ENCODE assay signal across 1 cellular context in the genomic region with DNA sequence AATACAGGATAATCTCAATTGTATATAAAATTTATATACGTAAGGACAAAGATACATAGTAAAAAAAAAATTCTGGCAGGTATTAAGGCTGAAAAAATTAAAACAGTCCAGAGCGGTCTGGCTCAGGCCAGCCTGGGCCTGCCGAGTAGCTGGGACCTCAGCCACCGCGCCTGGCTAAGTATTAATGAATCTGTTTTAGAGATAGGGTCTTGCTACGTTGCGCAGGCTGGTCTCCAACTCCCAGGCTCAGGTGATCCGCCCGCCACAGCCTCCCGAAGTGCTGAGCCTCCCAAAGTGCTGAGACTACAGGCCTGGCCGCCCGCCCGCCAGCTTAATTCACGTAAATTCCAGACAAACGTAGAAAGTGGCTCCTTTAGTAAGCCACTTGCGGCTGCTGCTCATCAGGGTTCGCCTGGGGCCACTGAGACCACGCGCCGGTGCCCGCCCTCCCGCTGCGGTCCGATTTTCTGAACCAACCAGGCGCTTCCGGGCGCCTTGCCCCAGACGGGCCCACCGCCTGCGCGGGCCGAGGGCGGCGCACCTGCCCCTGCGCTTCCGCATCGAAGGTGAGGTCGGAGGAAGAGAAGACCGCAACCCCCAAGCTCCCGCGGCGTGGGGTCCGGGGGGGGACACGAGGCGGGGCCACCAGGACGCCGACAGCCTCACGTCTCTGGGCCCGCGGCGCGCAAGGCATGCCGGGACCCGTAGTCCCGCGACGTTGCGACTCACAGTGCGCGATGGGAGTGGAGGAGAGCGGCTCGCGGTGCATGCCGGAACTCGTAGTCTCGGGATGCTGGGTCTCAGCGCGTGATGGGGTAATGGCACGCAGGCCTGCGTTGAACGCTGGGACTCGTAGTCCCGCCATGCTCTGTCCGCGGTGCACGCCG.
A peak's percentile ranks its signal among the peaks of the same experiment; 100 is the strongest.
TF ChIP-seq lines count a peak whose summit lies in the region.

No MANE protein-coding gene starts in this region.

TF ChIP-seq in HepG2, 621 proteins besides CTCF, POLR2A, EP300 and RAD21 (continued from another document and continues in another):
- TF ChIP-seq, protein P1, sequence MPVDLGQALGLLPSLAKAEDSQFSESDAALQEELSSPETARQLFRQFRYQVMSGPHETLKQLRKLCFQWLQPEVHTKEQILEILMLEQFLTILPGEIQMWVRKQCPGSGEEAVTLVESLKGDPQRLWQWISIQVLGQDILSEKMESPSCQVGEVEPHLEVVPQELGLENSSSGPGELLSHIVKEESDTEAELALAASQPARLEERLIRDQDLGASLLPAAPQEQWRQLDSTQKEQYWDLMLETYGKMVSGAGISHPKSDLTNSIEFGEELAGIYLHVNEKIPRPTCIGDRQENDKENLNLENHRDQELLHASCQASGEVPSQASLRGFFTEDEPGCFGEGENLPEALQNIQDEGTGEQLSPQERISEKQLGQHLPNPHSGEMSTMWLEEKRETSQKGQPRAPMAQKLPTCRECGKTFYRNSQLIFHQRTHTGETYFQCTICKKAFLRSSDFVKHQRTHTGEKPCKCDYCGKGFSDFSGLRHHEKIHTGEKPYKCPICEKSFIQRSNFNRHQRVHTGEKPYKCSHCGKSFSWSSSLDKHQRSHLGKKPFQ (CRISPR knock-in tag; IDR thresholded peaks at IDR 0.05; ENCODE audit: insufficient replicate concordance): peak; percentile 80
- TF ChIP-seq ZNF382 (CRISPR knock-in tag; IDR thresholded peaks at IDR 0.05; ENCODE audit: borderline replicate concordance) (no peak), RFX3 (CRISPR knock-in tag; IDR thresholded peaks at IDR 0.05) (no peak), ZNF468 (CRISPR knock-in tag; IDR thresholded peaks at IDR 0.05) (no peak), ZNF569 (CRISPR knock-in tag; IDR thresholded peaks at IDR 0.05; ENCODE audit: borderline replicate concordance) (no peak), ZBTB1 (CRISPR knock-in tag; IDR thresholded peaks at IDR 0.05; ENCODE audit: borderline replicate concordance) (peak; percentile 75; the same call in 1 of the 2 replicates), SRF (IDR thresholded peaks at IDR 0.05; ENCODE audit: low read depth, low read length) (no peak), ZNF292 (CRISPR knock-in tag; IDR thresholded peaks at IDR 0.05; ENCODE audit: borderline replicate concordance, low read depth) (no peak), FOXK1 (CRISPR knock-in tag; IDR thresholded peaks at IDR 0.05; ENCODE audit: borderline replicate concordance, low read depth) (peak; percentile 93; the same call in 1 of the 2 replicates), POLR2G (IDR thresholded peaks at IDR 0.05; ENCODE audit: low read depth, low read length) (peak; percentile 91), RORA (CRISPR knock-in tag; IDR thresholded peaks at IDR 0.05) (no peak), ZNF136 (CRISPR knock-in tag; IDR thresholded peaks at IDR 0.05; ENCODE audit: low read depth) (0 out of 2 replicates have a peak, but pooled peaks have one; percentile 60), ZBTB8A (CRISPR knock-in tag; IDR thresholded peaks at IDR 0.05; ENCODE audit: borderline replicate concordance, low read depth) (no peak; the same call in 1 of the 2 replicates), AGO1 (IDR thresholded peaks at IDR 0.05; ENCODE audit: low read depth, low read length, poor library complexity, severe bottlenecking) (peak; percentile 37), ZNF230 (CRISPR knock-in tag; IDR thresholded peaks at IDR 0.05) (peak; percentile 66), FOXK2 (IDR thresholded peaks at IDR 0.05) (no peak), ZC3H4 (CRISPR knock-in tag; IDR thresholded peaks at IDR 0.05; ENCODE audit: borderline replicate concordance) (peak; percentile 37; the same call in 1 of the 2 replicates), CC2D1A (CRISPR knock-in tag; IDR thresholded peaks at IDR 0.05) (no peak), TCF12 (IDR thresholded peaks at IDR 0.05) (no peak), TCF12 (CRISPR knock-in tag; IDR thresholded peaks at IDR 0.05) (peak; percentile 75), RNF2 (conservative IDR thresholded peaks at IDR 0.05; ENCODE audit: low read depth) (peak; percentile 88; the same call in 1 of the 2 replicates), SP5 (CRISPR knock-in tag; IDR thresholded peaks at IDR 0.05; ENCODE audit: borderline replicate concordance, low read depth) (peak; percentile 87), ZNF253 (CRISPR knock-in tag; IDR thresholded peaks at IDR 0.05; ENCODE audit: borderline replicate concordance) (peak; percentile 53; the same call in 1 of the 2 replicates), ARHGAP35 (CRISPR knock-in tag; IDR thresholded peaks at IDR 0.05; ENCODE audit: borderline replicate concordance) (peak; percentile 91), BORCS8-MEF2B (CRISPR knock-in tag; IDR thresholded peaks at IDR 0.05) (peak; percentile 60), NFIC (IDR thresholded peaks at IDR 0.05; ENCODE audit: low read length) (no peak), MEIS1 (CRISPR knock-in tag; IDR thresholded peaks at IDR 0.05; ENCODE audit: borderline replicate concordance) (peak; percentile 89; the same call in 1 of the 2 replicates)
- TF ChIP-seq, protein P2, sequence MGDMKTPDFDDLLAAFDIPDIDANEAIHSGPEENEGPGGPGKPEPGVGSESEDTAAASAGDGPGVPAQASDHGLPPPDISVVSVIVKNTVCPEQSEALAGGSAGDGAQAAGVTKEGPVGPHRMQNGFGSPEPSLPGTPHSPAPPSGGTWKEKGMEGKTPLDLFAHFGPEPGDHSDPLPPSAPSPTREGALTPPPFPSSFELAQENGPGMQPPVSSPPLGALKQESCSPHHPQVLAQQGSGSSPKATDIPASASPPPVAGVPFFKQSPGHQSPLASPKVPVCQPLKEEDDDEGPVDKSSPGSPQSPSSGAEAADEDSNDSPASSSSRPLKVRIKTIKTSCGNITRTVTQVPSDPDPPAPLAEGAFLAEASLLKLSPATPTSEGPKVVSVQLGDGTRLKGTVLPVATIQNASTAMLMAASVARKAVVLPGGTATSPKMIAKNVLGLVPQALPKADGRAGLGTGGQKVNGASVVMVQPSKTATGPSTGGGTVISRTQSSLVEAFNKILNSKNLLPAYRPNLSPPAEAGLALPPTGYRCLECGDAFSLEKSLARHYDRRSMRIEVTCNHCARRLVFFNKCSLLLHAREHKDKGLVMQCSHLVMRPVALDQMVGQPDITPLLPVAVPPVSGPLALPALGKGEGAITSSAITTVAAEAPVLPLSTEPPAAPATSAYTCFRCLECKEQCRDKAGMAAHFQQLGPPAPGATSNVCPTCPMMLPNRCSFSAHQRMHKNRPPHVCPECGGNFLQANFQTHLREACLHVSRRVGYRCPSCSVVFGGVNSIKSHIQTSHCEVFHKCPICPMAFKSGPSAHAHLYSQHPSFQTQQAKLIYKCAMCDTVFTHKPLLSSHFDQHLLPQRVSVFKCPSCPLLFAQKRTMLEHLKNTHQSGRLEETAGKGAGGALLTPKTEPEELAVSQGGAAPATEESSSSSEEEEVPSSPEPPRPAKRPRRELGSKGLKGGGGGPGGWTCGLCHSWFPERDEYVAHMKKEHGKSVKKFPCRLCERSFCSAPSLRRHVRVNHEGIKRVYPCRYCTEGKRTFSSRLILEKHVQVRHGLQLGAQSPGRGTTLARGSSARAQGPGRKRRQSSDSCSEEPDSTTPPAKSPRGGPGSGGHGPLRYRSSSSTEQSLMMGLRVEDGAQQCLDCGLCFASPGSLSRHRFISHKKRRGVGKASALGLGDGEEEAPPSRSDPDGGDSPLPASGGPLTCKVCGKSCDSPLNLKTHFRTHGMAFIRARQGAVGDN (CRISPR knock-in tag; IDR thresholded peaks at IDR 0.05): peak; percentile 98
- TF ChIP-seq, protein P3, sequence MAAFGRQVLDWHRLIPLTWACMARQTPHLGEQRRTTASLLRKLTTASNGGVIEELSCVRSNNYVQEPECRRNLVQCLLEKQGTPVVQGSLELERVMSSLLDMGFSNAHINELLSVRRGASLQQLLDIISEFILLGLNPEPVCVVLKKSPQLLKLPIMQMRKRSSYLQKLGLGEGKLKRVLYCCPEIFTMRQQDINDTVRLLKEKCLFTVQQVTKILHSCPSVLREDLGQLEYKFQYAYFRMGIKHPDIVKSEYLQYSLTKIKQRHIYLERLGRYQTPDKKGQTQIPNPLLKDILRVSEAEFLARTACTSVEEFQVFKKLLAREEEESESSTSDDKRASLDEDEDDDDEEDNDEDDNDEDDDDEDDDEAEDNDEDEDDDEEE (CRISPR knock-in tag; IDR thresholded peaks at IDR 0.05): no peak
- TF ChIP-seq, protein P4, sequence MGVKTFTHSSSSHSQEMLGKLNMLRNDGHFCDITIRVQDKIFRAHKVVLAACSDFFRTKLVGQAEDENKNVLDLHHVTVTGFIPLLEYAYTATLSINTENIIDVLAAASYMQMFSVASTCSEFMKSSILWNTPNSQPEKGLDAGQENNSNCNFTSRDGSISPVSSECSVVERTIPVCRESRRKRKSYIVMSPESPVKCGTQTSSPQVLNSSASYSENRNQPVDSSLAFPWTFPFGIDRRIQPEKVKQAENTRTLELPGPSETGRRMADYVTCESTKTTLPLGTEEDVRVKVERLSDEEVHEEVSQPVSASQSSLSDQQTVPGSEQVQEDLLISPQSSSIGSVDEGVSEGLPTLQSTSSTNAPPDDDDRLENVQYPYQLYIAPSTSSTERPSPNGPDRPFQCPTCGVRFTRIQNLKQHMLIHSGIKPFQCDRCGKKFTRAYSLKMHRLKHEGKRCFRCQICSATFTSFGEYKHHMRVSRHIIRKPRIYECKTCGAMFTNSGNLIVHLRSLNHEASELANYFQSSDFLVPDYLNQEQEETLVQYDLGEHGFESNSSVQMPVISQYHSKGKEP (CRISPR knock-in tag; IDR thresholded peaks at IDR 0.05): peak; percentile 89; the same call in 1 of the 2 replicates
- TF ChIP-seq, protein P5, sequence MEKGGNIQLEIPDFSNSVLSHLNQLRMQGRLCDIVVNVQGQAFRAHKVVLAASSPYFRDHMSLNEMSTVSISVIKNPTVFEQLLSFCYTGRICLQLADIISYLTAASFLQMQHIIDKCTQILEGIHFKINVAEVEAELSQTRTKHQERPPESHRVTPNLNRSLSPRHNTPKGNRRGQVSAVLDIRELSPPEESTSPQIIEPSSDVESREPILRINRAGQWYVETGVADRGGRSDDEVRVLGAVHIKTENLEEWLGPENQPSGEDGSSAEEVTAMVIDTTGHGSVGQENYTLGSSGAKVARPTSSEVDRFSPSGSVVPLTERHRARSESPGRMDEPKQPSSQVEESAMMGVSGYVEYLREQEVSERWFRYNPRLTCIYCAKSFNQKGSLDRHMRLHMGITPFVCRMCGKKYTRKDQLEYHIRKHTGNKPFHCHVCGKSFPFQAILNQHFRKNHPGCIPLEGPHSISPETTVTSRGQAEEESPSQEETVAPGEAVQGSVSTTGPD (CRISPR knock-in tag; IDR thresholded peaks at IDR 0.05): no peak
- TF ChIP-seq, protein P6, sequence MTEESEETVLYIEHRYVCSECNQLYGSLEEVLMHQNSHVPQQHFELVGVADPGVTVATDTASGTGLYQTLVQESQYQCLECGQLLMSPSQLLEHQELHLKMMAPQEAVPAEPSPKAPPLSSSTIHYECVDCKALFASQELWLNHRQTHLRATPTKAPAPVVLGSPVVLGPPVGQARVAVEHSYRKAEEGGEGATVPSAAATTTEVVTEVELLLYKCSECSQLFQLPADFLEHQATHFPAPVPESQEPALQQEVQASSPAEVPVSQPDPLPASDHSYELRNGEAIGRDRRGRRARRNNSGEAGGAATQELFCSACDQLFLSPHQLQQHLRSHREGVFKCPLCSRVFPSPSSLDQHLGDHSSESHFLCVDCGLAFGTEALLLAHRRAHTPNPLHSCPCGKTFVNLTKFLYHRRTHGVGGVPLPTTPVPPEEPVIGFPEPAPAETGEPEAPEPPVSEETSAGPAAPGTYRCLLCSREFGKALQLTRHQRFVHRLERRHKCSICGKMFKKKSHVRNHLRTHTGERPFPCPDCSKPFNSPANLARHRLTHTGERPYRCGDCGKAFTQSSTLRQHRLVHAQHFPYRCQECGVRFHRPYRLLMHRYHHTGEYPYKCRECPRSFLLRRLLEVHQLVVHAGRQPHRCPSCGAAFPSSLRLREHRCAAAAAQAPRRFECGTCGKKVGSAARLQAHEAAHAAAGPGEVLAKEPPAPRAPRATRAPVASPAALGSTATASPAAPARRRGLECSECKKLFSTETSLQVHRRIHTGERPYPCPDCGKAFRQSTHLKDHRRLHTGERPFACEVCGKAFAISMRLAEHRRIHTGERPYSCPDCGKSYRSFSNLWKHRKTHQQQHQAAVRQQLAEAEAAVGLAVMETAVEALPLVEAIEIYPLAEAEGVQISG (CRISPR knock-in tag; IDR thresholded peaks at IDR 0.05): peak; percentile 95
- TF ChIP-seq, protein P7, sequence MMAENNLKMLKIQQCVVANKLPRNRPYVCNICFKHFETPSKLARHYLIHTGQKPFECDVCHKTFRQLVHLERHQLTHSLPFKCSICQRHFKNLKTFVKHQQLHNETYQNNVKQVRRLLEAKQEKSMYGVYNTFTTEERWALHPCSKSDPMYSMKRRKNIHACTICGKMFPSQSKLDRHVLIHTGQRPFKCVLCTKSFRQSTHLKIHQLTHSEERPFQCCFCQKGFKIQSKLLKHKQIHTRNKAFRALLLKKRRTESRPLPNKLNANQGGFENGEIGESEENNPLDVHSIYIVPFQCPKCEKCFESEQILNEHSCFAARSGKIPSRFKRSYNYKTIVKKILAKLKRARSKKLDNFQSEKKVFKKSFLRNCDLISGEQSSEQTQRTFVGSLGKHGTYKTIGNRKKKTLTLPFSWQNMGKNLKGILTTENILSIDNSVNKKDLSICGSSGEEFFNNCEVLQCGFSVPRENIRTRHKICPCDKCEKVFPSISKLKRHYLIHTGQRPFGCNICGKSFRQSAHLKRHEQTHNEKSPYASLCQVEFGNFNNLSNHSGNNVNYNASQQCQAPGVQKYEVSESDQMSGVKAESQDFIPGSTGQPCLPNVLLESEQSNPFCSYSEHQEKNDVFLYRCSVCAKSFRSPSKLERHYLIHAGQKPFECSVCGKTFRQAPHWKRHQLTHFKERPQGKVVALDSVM (CRISPR knock-in tag; IDR thresholded peaks at IDR 0.05): peak; percentile 93
- TF ChIP-seq, protein P8, sequence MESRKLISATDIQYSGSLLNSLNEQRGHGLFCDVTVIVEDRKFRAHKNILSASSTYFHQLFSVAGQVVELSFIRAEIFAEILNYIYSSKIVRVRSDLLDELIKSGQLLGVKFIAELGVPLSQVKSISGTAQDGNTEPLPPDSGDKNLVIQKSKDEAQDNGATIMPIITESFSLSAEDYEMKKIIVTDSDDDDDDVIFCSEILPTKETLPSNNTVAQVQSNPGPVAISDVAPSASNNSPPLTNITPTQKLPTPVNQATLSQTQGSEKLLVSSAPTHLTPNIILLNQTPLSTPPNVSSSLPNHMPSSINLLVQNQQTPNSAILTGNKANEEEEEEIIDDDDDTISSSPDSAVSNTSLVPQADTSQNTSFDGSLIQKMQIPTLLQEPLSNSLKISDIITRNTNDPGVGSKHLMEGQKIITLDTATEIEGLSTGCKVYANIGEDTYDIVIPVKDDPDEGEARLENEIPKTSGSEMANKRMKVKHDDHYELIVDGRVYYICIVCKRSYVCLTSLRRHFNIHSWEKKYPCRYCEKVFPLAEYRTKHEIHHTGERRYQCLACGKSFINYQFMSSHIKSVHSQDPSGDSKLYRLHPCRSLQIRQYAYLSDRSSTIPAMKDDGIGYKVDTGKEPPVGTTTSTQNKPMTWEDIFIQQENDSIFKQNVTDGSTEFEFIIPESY (CRISPR knock-in tag; IDR thresholded peaks at IDR 0.05): 0 out of 2 replicates have a peak, but pooled peaks have one; percentile 36
- TF ChIP-seq, protein P9, sequence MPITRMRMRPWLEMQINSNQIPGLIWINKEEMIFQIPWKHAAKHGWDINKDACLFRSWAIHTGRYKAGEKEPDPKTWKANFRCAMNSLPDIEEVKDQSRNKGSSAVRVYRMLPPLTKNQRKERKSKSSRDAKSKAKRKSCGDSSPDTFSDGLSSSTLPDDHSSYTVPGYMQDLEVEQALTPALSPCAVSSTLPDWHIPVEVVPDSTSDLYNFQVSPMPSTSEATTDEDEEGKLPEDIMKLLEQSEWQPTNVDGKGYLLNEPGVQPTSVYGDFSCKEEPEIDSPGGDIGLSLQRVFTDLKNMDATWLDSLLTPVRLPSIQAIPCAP (CRISPR knock-in tag; IDR thresholded peaks at IDR 0.05; ENCODE audit: low read depth): no peak
